10 cellular contexts compared by ENCODE assay signal in genomic region chr6:156775717-156776116, GRCh38. TPM values are rescaled to one million over a fixed set of nuclear protein-coding genes. Genes with fewer than 3 reads are reported as not detected.
DNase-seq lines count a peak whose midpoint lies in the region; ATAC-seq and TF ChIP-seq lines count a peak whose summit lies in the region.
"Had no signal": no experiment of that assay in that cellular context is flagged by ENCODE, and none has a peak within 500 bp of the region (broad histone marks: within the 10 kb centered on the region; RNA-seq: fewer than 3 reads in every experiment).

No MANE protein-coding gene starts in this region.

- H3K36me3 ChIP-seq in SK-N-SH (replicated peaks in 1 of 2; ENCODE audit: control insufficient read depth in 1 of 2, insufficient read depth in 2 of 2, low read length in 1 of 2) = no peaks in the 10 kb centered on the region
- no peaks in the 10 kb centered on the region for H3K36me3 ChIP-seq in thoracic aorta

- no peaks in the 10 kb centered on the region for H3K36me3 Mint-ChIP-seq in WTC11

- H3K9me3 ChIP-seq in SK-N-SH (no peaks in the 10 kb centered on the region), thoracic aorta (no peaks in the 10 kb centered on the region)

- H3K4me1 ChIP-seq in SK-N-SH (ENCODE audit: control insufficient read depth in 1 of 2, insufficient read depth in 2 of 2, low read depth in 1 of 2, low read length in 1 of 2) (peaks cover 11 to 12% of the 10 kb centered on the region in 2 experiments; a peak in 3 of 4 replicates), thoracic aorta (ENCODE audit: control insufficient read depth in 1 of 2, low read depth in 2 of 2) (peaks cover 13 to 31% of the 10 kb centered on the region in 2 donors)

- H3K79me2 ChIP-seq in SK-N-SH (ENCODE audit: insufficient read depth) = peaks cover 41% of the 10 kb centered on the region

- peaks cover 17% of the 10 kb centered on the region for H3F3A ChIP-seq in SK-N-SH (replicated peaks; ENCODE audit: insufficient read depth)

- TF ChIP-seq CTCF in SK-N-SH (IDR thresholded peaks at IDR 0.05) (no peak), WTC11 (IDR thresholded peaks at IDR 0.05) (no peak), thoracic aorta (IDR thresholded peaks at IDR 0.05) (no peak)

- H3K4me1 Mint-ChIP-seq in WTC11 = peaks cover 48% of the 10 kb centered on the region

- peaks cover 8% of the 10 kb centered on the region for H4K20me1 ChIP-seq in SK-N-SH (ENCODE audit: insufficient read depth)

- no peak for TF ChIP-seq RAD21 in SK-N-SH (IDR thresholded peaks at IDR 0.05; ENCODE audit: low read length)

- no peaks in the 10 kb centered on the region for H3K9me3 Mint-ChIP-seq in WTC11

- DNase-seq in SK-N-SH (no peak), WTC11 (ENCODE audit: low spot score) (no peak), thoracic aorta (ENCODE audit: low spot score) (no peak), COLO829 (ENCODE audit: low spot score) (no peak), NCI-H2029 treated with DMSO at 0.1 percent for 48 hours (lab: John Stamatoyannopoulos, UW) (no peak)
- DNase-seq: activated naive CD4-positive, alpha-beta T cell treated with Interleukin-2 at 50 U/mL for 16 hours; NCI-H226 had no signal

- peak overlapping the region; percentile 44 for H3K4me3 Mint-ChIP-seq in WTC11

- no peaks in the 10 kb centered on the region for H3K27me3 Mint-ChIP-seq in WTC11 (ENCODE audit: low read depth)

- H3K9me2 ChIP-seq in SK-N-SH = no peaks in the 10 kb centered on the region

- H3K27ac Mint-ChIP-seq in WTC11 = no peak overlapping the region; the same call in 1 of the 2 replicates

- no peaks in the 10 kb centered on the region for H3K27me3 ChIP-seq in SK-N-SH (ENCODE audit: insufficient read depth)
- no peaks in the 10 kb centered on the region for H3K27me3 ChIP-seq in layer of hippocampus (ENCODE audit: control insufficient read depth, insufficient read depth, low read length)
- no peaks in the 10 kb centered on the region for H3K27me3 ChIP-seq in thoracic aorta (replicated peaks; ENCODE audit: insufficient read depth)

- H3K4me3 ChIP-seq in SK-N-SH (ENCODE audit: low read depth in 2 of 2, low read length in 1 of 2) = no peak overlapping the region
- peak overlapping the region; percentile 84 for H3K4me3 ChIP-seq in thoracic aorta

- CTCF ChIA-PET in SK-N-SH (lab: Yijun Ruan, JAX) (interaction anchor here (1.4 to 1.5 kb wide), 2 partner anchors 89 to 245 kb away, joined by 3 to 5 read pairs; no protein-coding TSS in a partner anchor), WTC11 (lab: Charles Lee) (no interaction called here)

- no peak overlapping the region for H3K9ac ChIP-seq in SK-N-SH

- 90% methylated on average over 5 of the region's 5 CpGs for WGBS in SK-N-SH (ENCODE audit: low lambda C conversion rate)

- H2AFZ ChIP-seq in SK-N-SH (ENCODE audit: low read depth) = no peak overlapping the region

- POLR2A ChIA-PET in SK-N-SH (lab: Yijun Ruan, JAX) = interaction anchor here (0.8 to 2.0 kb wide), 2 partner anchors 89 to 145 kb away, joined by 5 to 18 read pairs; no protein-coding TSS in a partner anchor
- POLR2A ChIA-PET in WTC11 (lab: Charles Lee) = no interaction called here

- H3K4me2 ChIP-seq in SK-N-SH = peak overlapping the region; percentile 84; the same call in 1 of the 2 replicates

- TF ChIP-seq EP300 in SK-N-SH (IDR thresholded peaks at IDR 0.05; ENCODE audit: borderline replicate concordance in 1 of 2, low read depth in 1 of 2, low read length in 1 of 2) = no peak

- H3K27ac ChIP-seq in SK-N-SH (ENCODE audit: low read depth in 2 of 2, low read length in 1 of 2) (peak overlapping the region; percentile 56 to 96; a peak in 3 of 4 replicates), layer of hippocampus (ENCODE audit: low read depth, low read length) (peak overlapping the region; percentile 36), thoracic aorta (peak overlapping the region; percentile 92 to 93)

- ATAC-seq in SK-N-SH treated with all-trans-retinoic acid at 6 μM for 48 hours = no peak
- no peak for ATAC-seq in WTC11
- ATAC-seq in thoracic aorta (ENCODE audit: insufficient number of reproducible peaks, low FRiP score, low read depth) = no peak
- ATAC-seq in HG02678 (IDR thresholded peaks at IDR 0.05; ENCODE audit: unreplicated experiment) = no peak

TF ChIP-seq in SK-N-SH, 30 proteins besides CTCF, POLR2A, EP300 and RAD21 (continues in another document):
- no peak for TF ChIP-seq RFX5 (IDR thresholded peaks at IDR 0.05; ENCODE audit: low read length)
- no peak for TF ChIP-seq TAF1 (IDR thresholded peaks at IDR 0.05; ENCODE audit: borderline replicate concordance, low read depth, low read length)
- TF ChIP-seq EZH2phosphoT487 (IDR thresholded peaks at IDR 0.05; ENCODE audit: borderline replicate concordance, low read depth) = no peak
- no peak for TF ChIP-seq JUND (IDR thresholded peaks at IDR 0.05)
- no peak for TF ChIP-seq TEAD4 (IDR thresholded peaks at IDR 0.05; ENCODE audit: borderline replicate concordance, insufficient read depth)
- no peak for TF ChIP-seq FOXJ3 (CRISPR knock-in tag; IDR thresholded peaks at IDR 0.05)
- TF ChIP-seq USF1 (IDR thresholded peaks at IDR 0.05; ENCODE audit: borderline replicate concordance, low read depth) = no peak

TF ChIP-seq in SK-N-SH treated with all-trans-retinoic acid at 6 μM for 48 hours, 23 proteins besides CTCF, POLR2A, EP300 and RAD21:
- no peak for TF ChIP-seq ZFP30 (CRISPR knock-in tag; IDR thresholded peaks at IDR 0.05)
- TF ChIP-seq PATZ1 (CRISPR knock-in tag; IDR thresholded peaks at IDR 0.05; ENCODE audit: borderline replicate concordance) = no peak
- TF ChIP-seq ZNF70 (CRISPR knock-in tag; IDR thresholded peaks at IDR 0.05) = no peak
- TF ChIP-seq PPARA (CRISPR knock-in tag; IDR thresholded peaks at IDR 0.05; ENCODE audit: borderline replicate concordance) = no peak
- TF ChIP-seq ZNF8 (CRISPR knock-in tag; IDR thresholded peaks at IDR 0.05) = no peak

TF ChIP-seq in WTC11, 78 proteins besides CTCF, POLR2A, EP300 and RAD21:
- TF ChIP-seq E2F5 (CRISPR knock-in tag; IDR thresholded peaks at IDR 0.05) (no peak), CREM (CRISPR knock-in tag; IDR thresholded peaks at IDR 0.05) (no peak), TCF7 (CRISPR knock-in tag; IDR thresholded peaks at IDR 0.05; ENCODE audit: low read depth) (no peak), NFYB (CRISPR knock-in tag; conservative IDR thresholded peaks at IDR 0.05; ENCODE audit: low read depth) (no peak), FOXP4 (CRISPR knock-in tag; IDR thresholded peaks at IDR 0.05) (no peak), PRRX2 (CRISPR knock-in tag; IDR thresholded peaks at IDR 0.05) (no peak), ZNF396 (CRISPR knock-in tag; IDR thresholded peaks at IDR 0.05; ENCODE audit: borderline replicate concordance) (no peak), ZNF121 (CRISPR knock-in tag; IDR thresholded peaks at IDR 0.05) (no peak), NR2C2 (CRISPR knock-in tag; IDR thresholded peaks at IDR 0.05) (no peak), JUN (CRISPR knock-in tag; IDR thresholded peaks at IDR 0.05) (no peak)
- TF ChIP-seq, protein P1, sequence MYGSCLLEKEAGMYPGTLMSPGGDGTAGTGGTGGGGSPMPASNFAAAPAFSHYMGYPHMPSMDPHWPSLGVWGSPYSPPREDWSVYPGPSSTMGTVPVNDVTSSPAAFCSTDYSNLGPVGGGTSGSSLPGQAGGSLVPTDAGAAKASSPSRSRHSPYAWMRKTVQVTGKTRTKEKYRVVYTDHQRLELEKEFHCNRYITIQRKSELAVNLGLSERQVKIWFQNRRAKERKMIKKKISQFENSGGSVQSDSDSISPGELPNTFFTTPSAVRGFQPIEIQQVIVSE (CRISPR knock-in tag; IDR thresholded peaks at IDR 0.05; ENCODE audit: borderline replicate concordance) = no peak
- TF ChIP-seq, protein P2, sequence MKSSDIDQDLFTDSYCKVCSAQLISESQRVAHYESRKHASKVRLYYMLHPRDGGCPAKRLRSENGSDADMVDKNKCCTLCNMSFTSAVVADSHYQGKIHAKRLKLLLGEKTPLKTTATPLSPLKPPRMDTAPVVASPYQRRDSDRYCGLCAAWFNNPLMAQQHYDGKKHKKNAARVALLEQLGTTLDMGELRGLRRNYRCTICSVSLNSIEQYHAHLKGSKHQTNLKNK (CRISPR knock-in tag; IDR thresholded peaks at IDR 0.05) = no peak

RNA-seq across cellular contexts. Expression of gene ARID1B, which starts 1.5 kb away (rescaled TPM):
- polyA plus RNA-seq in SK-N-SH (2012; rRNA removed) = 13.2 and 13.6 TPM in 2 replicates
- polyA plus RNA-seq in SK-N-SH (2012; cell fraction: cytosol; rRNA removed) = 11.5 and 14.7 TPM in 2 replicates
- polyA plus RNA-seq in SK-N-SH (2012; cell fraction: nucleus; rRNA removed) = 24.0 and 33.9 TPM in 2 replicates
- 53.8 to 60.3 TPM (median 55.9 TPM) in 3 replicates for total RNA-seq in WTC11 (2021)
- total RNA-seq in thoracic aorta = 100 to 1,000 TPM; 120 to 158 TPM

Comparison
In these comparisons a context has a peak if more than half of its experiments do, and no peak if none do; other contexts are left out.
1. H3K27ac ChIP-seq: peak in every context shown above with its lines; median percentile 92 in thoracic aorta; 76 in SK-N-SH; 36 in layer of hippocampus.